In genomic region chr19:16477311-16477710, GRCh38 we compare ENCODE assay signal across 7 cellular contexts. TPM values are rescaled to one million over a fixed set of nuclear protein-coding genes. Genes with fewer than 3 reads are reported as not detected.
"Had no signal": no experiment of that assay in that cellular context is flagged by ENCODE, and none has a peak within 500 bp of the region (broad histone marks: within the 10 kb centered on the region; RNA-seq: fewer than 3 reads in every experiment).

No MANE protein-coding gene starts in this region.

- H3K9me3 Mint-ChIP-seq: IgD-negative memory B cell had no signal

- H2AFZ ChIP-seq: GM23248 had no signal

- ATAC-seq: HepG2 had no signal

- H3K9ac ChIP-seq: GM23248 had no signal

- H3K4me3 ChIP-seq: GM23248 had no signal

- DNase-seq: GM23248, GOT3, H7, HCEC 1CT had no signal

- H3K27ac Mint-ChIP-seq: IgD-negative memory B cell had no signal

- H3K4me3 Mint-ChIP-seq: IgD-negative memory B cell had no signal

- H3K27ac ChIP-seq: GM23248 had no signal

RNA-seq across cellular contexts. Expression of gene CALR3, which starts 18.7 kb away (rescaled TPM):
- total RNA-seq: GM23248, HepG2, HT1080 had no signal
- polyA plus RNA-seq: GM23248, HepG2, IgD-negative memory B cell had no signal
